2 cellular contexts compared by ENCODE assay signal in the genomic region with DNA sequence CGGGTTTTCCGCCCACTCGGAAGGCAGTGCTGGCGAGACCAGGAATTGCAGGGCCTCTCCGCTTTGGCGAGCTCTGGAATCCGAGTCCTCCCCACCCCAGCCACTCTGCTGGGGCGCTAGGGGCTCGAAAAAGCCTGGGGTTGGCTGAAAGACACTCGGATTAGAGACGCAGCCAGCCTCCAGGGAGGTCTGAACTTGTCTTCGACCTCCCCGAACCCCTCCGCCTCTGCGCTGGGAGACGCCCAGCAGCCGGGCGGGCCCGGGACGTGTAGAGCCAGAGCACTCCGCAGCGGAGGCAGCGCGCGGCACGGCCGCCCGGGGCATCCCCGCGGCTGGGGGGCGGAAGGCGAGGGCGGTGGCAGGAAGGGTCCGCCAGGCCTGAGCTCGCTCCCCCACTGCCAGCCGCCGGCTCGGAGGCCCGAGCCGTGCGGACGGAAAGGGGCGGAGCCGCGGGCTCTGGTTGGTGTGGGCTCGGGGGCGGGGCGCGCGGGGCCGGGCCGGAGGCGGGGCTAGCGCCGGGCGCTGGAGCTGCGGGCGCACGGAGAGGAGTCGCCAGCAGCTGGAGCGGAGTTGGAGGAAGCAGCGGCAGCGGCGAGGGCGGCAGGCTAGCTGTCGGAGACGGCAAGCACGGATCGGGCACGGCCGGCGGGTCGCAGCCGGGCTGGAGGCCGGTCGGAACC.
TF ChIP-seq lines count a peak whose summit lies in the region.

Gene PIK3R1, plus strand, starts transcription at position 549 of the 680 bp plus-strand sequence. CDS start 10,920 bp downstream, outside the sequence.

TF ChIP-seq in HCT116, 20 proteins besides CTCF, POLR2A, EP300 and RAD21:
- TF ChIP-seq, protein P1, sequence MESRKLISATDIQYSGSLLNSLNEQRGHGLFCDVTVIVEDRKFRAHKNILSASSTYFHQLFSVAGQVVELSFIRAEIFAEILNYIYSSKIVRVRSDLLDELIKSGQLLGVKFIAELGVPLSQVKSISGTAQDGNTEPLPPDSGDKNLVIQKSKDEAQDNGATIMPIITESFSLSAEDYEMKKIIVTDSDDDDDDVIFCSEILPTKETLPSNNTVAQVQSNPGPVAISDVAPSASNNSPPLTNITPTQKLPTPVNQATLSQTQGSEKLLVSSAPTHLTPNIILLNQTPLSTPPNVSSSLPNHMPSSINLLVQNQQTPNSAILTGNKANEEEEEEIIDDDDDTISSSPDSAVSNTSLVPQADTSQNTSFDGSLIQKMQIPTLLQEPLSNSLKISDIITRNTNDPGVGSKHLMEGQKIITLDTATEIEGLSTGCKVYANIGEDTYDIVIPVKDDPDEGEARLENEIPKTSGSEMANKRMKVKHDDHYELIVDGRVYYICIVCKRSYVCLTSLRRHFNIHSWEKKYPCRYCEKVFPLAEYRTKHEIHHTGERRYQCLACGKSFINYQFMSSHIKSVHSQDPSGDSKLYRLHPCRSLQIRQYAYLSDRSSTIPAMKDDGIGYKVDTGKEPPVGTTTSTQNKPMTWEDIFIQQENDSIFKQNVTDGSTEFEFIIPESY (IDR thresholded peaks at IDR 0.05; ENCODE audit: extremely low read depth, insufficient replicate concordance, low read length), result no peak
- no peak for TF ChIP-seq ZNF274 (IDR thresholded peaks at IDR 0.05; ENCODE audit: low read depth, low read length)
- TF ChIP-seq CBX3 (IDR thresholded peaks at IDR 0.05; ENCODE audit: low read depth), result peak; percentile 11; the same call in 1 of the 2 replicates
- TF ChIP-seq ELF1 (IDR thresholded peaks at IDR 0.05; ENCODE audit: borderline replicate concordance, low read depth), result no peak; the same call in 1 of the 2 replicates
- peak; percentile 38 for TF ChIP-seq SP1 (IDR thresholded peaks at IDR 0.05; ENCODE audit: low read depth)
- peak; percentile 84 for TF ChIP-seq EGR1 (IDR thresholded peaks at IDR 0.05; ENCODE audit: low read depth)
- peak; percentile 44 for TF ChIP-seq SIN3A (IDR thresholded peaks at IDR 0.05; ENCODE audit: low read depth)
- TF ChIP-seq POLR2AphosphoS5 (IDR thresholded peaks at IDR 0.05; ENCODE audit: low read depth, low read length), result peak; percentile 88
- TF ChIP-seq CEBPB (IDR thresholded peaks at IDR 0.05; ENCODE audit: low read depth), result no peak
- no peak for TF ChIP-seq FOSL1 (IDR thresholded peaks at IDR 0.05; ENCODE audit: low read depth)
- no peak for TF ChIP-seq EZH2phosphoT487 (IDR thresholded peaks at IDR 0.05; ENCODE audit: borderline replicate concordance)
- TF ChIP-seq EZH2 (IDR thresholded peaks at IDR 0.05), result no peak
- TF ChIP-seq ATF3 (IDR thresholded peaks at IDR 0.05), result no peak
- TF ChIP-seq SRF (IDR thresholded peaks at IDR 0.05; ENCODE audit: low read depth), result no peak
- peak; percentile 53; the same call in 1 of the 2 replicates for TF ChIP-seq MAX (IDR thresholded peaks at IDR 0.05)
- TF ChIP-seq, protein P2, sequence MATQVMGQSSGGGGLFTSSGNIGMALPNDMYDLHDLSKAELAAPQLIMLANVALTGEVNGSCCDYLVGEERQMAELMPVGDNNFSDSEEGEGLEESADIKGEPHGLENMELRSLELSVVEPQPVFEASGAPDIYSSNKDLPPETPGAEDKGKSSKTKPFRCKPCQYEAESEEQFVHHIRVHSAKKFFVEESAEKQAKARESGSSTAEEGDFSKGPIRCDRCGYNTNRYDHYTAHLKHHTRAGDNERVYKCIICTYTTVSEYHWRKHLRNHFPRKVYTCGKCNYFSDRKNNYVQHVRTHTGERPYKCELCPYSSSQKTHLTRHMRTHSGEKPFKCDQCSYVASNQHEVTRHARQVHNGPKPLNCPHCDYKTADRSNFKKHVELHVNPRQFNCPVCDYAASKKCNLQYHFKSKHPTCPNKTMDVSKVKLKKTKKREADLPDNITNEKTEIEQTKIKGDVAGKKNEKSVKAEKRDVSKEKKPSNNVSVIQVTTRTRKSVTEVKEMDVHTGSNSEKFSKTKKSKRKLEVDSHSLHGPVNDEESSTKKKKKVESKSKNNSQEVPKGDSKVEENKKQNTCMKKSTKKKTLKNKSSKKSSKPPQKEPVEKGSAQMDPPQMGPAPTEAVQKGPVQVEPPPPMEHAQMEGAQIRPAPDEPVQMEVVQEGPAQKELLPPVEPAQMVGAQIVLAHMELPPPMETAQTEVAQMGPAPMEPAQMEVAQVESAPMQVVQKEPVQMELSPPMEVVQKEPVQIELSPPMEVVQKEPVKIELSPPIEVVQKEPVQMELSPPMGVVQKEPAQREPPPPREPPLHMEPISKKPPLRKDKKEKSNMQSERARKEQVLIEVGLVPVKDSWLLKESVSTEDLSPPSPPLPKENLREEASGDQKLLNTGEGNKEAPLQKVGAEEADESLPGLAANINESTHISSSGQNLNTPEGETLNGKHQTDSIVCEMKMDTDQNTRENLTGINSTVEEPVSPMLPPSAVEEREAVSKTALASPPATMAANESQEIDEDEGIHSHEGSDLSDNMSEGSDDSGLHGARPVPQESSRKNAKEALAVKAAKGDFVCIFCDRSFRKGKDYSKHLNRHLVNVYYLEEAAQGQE (IDR thresholded peaks at IDR 0.05; ENCODE audit: low read depth), result no peak
- no peak for TF ChIP-seq JUND (IDR thresholded peaks at IDR 0.05)
- TF ChIP-seq ZFX (IDR thresholded peaks at IDR 0.05), result peak; percentile 84
- TF ChIP-seq YY1 (IDR thresholded peaks at IDR 0.05; ENCODE audit: extremely low read depth, insufficient replicate concordance, low read depth, low read length), result no peak
- TF ChIP-seq TCF7L2 (IDR thresholded peaks at IDR 0.05; ENCODE audit: borderline replicate concordance, extremely low read depth, insufficient read depth, insufficient read length), result no peak

TF ChIP-seq in neural cell, 6 proteins besides CTCF, POLR2A, EP300 and RAD21 (continued from another document):
- TF ChIP-seq, protein P2 (IDR thresholded peaks at IDR 0.05; ENCODE audit: borderline replicate concordance), result no peak
- TF ChIP-seq MXI1 (conservative IDR thresholded peaks at IDR 0.05; ENCODE audit: poor library complexity, severe bottlenecking) (peak; percentile 70), POLR2AphosphoS5 (IDR thresholded peaks at IDR 0.05) (peak; percentile 89)
TF ChIP-seq in neural cell: peak in this region for 4.
